In genomic region chr12:86445361-86445760, GRCh38 we compare ENCODE assay signal across 19 cellular contexts.
A peak's percentile ranks its signal among the peaks of the same experiment; 100 is the strongest.
DNase-seq lines count a peak whose midpoint lies in the region; ATAC-seq and TF ChIP-seq lines count a peak whose summit lies in the region.
"Had no signal": no experiment of that assay in that cellular context is flagged by ENCODE, and none has a peak within 500 bp of the region (broad histone marks: within the 10 kb centered on the region; RNA-seq: fewer than 3 reads in every experiment).

No MANE protein-coding gene starts in this region.

- no peaks in the 10 kb centered on the region for H3K4me1 ChIP-seq in A673 (ENCODE audit: insufficient read depth, low read length, poor library complexity, severe bottlenecking)
- H3K4me1 ChIP-seq: BE2C; BLaER1 treated with 17β-estradiol and CSF1 and Interleukin-3, amounts not matched to agents 10 nM and 100 nM; HAP-1 had no signal

- TF ChIP-seq CTCF in A673 (conservative IDR thresholded peaks at IDR 0.05; ENCODE audit: low read depth, low read length): no peak

- no peaks in the 10 kb centered on the region for H3K9me3 ChIP-seq in A673 (ENCODE audit: low read depth, low read length, poor library complexity, severe bottlenecking)
- H3K9me3 ChIP-seq: BE2C; BLaER1 treated with 17β-estradiol and CSF1 and Interleukin-3, amounts not matched to agents 10 nM and 100 nM; HAP-1 had no signal

- intact Hi-C loops in A673 (cut with micrococcal nuclease; ENCODE audit: unreplicated experiment): no loop called here

- H3K4me3 ChIP-seq in A673 (ENCODE audit: low read depth, low read length, poor library complexity, severe bottlenecking): no peak overlapping the region
- H3K4me3 ChIP-seq: BLaER1 treated with 17β-estradiol and CSF1 and Interleukin-3, amounts not matched to agents 10 nM and 100 nM; GM23338; HAP-1 had no signal

- no TSS peak for BruUV-seq in A673 (replicated peaks; lab: Mats Ljungman, UMichigan)

- H3K36me3 ChIP-seq in A673 (ENCODE audit: insufficient read depth, low read length, poor library complexity, severe bottlenecking): no peaks in the 10 kb centered on the region
- H3K36me3 ChIP-seq: BE2C; BLaER1 treated with 17β-estradiol and CSF1 and Interleukin-3, amounts not matched to agents 10 nM and 100 nM; HAP-1 had no signal

- CTCF ChIA-PET in A673 (lab: Charles Lee): no interaction called here

- no peak overlapping the region for H3K27ac ChIP-seq in A673 (ENCODE audit: low read depth, low read length, poor library complexity, severe bottlenecking)
- H3K27ac ChIP-seq: 22Rv1; BLaER1 treated with 17β-estradiol and CSF1 and Interleukin-3, amounts not matched to agents 10 nM and 100 nM had no signal

- DNase-seq in A673 (ENCODE audit: low spot score): peak; percentile 3
- peak; percentile 29 for DNase-seq in HS-5 (ENCODE audit: low read depth)
- DNase-seq in RKO (ENCODE audit: low spot score): peak; percentile 23
- no peak for DNase-seq in NCI-H774 (lab: John Stamatoyannopoulos, UW)
- DNase-seq in LoVo (ENCODE audit: low spot score): no peak
- DNase-seq: ACHN; AML-193; BE2C; CD4-positive, alpha-beta T cell; CD8-positive, alpha-beta memory T cell; DMS 273 treated with DMSO at 0.1 percent for 48 hours; DMS79; EL; GF-D8 had no signal

- POLR2A ChIA-PET in A673 (lab: Charles Lee; ENCODE audit: low non-redundant PET): no interaction called here

- ATAC-seq in SK-N-SH treated with all-trans-retinoic acid at 6 μM for 48 hours: no peak
- ATAC-seq: GM23338 had no signal

- no peaks in the 10 kb centered on the region for H3K27me3 ChIP-seq in A673 (replicated peaks; ENCODE audit: insufficient read depth, low read depth, low read length, poor library complexity)
- H3K27me3 ChIP-seq: BE2C; BLaER1 treated with 17β-estradiol and CSF1 and Interleukin-3, amounts not matched to agents 10 nM and 100 nM had no signal

TF ChIP-seq in SK-N-SH treated with all-trans-retinoic acid at 6 μM for 48 hours, 23 proteins besides CTCF, POLR2A, EP300 and RAD21:
- TF ChIP-seq SNAI2 (CRISPR knock-in tag; IDR thresholded peaks at IDR 0.05): no peak
- no peak for TF ChIP-seq ZNF70 (CRISPR knock-in tag; IDR thresholded peaks at IDR 0.05)
- no peak for TF ChIP-seq TOX (CRISPR knock-in tag; IDR thresholded peaks at IDR 0.05; ENCODE audit: borderline replicate concordance)
- no peak for TF ChIP-seq ZC3H10 (CRISPR knock-in tag; IDR thresholded peaks at IDR 0.05)
- no peak for TF ChIP-seq ZNF8 (CRISPR knock-in tag; IDR thresholded peaks at IDR 0.05)
- TF ChIP-seq ARNTL (CRISPR knock-in tag; IDR thresholded peaks at IDR 0.05; ENCODE audit: borderline replicate concordance, low read depth): no peak
- TF ChIP-seq GLIS3 (CRISPR knock-in tag; IDR thresholded peaks at IDR 0.05): no peak
- TF ChIP-seq, protein P1, sequence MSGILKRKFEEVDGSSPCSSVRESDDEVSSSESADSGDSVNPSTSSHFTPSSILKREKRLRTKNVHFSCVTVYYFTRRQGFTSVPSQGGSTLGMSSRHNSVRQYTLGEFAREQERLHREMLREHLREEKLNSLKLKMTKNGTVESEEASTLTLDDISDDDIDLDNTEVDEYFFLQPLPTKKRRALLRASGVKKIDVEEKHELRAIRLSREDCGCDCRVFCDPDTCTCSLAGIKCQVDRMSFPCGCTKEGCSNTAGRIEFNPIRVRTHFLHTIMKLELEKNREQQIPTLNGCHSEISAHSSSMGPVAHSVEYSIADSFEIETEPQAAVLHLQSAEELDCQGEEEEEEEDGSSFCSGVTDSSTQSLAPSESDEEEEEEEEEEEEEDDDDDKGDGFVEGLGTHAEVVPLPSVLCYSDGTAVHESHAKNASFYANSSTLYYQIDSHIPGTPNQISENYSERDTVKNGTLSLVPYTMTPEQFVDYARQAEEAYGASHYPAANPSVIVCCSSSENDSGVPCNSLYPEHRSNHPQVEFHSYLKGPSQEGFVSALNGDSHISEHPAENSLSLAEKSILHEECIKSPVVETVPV (CRISPR knock-in tag; IDR thresholded peaks at IDR 0.05): no peak
- TF ChIP-seq, protein P2, sequence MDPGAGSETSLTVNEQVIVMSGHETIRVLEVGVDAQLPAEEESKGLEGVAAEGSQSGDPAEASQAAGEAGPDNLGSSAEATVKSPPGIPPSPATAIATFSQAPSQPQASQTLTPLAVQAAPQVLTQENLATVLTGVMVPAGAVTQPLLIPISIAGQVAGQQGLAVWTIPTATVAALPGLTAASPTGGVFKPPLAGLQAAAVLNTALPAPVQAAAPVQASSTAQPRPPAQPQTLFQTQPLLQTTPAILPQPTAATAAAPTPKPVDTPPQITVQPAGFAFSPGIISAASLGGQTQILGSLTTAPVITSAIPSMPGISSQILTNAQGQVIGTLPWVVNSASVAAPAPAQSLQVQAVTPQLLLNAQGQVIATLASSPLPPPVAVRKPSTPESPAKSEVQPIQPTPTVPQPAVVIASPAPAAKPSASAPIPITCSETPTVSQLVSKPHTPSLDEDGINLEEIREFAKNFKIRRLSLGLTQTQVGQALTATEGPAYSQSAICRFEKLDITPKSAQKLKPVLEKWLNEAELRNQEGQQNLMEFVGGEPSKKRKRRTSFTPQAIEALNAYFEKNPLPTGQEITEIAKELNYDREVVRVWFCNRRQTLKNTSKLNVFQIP (CRISPR knock-in tag; IDR thresholded peaks at IDR 0.05; ENCODE audit: borderline replicate concordance, low read depth): no peak
- TF ChIP-seq ESRRG (CRISPR knock-in tag; IDR thresholded peaks at IDR 0.05): no peak
- no peak for TF ChIP-seq PPARA (CRISPR knock-in tag; IDR thresholded peaks at IDR 0.05; ENCODE audit: borderline replicate concordance)
- TF ChIP-seq BACH2 (CRISPR knock-in tag; IDR thresholded peaks at IDR 0.05; ENCODE audit: borderline replicate concordance): no peak

Comparison
In these comparisons a context has a peak if more than half of its experiments do, and no peak if none do; other contexts are left out.
1. DNase-seq: peak in A673 (single experiment), HS-5 (single experiment) and RKO (single experiment); none in NCI-H774 (single experiment) and LoVo (single experiment).